In genomic region chr20:44990425-44990824, GRCh38 we compare ENCODE assay signal across 8 cellular contexts. TPM values are rescaled to one million over a fixed set of nuclear protein-coding genes. Genes with fewer than 3 reads are reported as not detected.
DNase-seq lines count a peak whose midpoint lies in the region; ATAC-seq and TF ChIP-seq lines count a peak whose summit lies in the region.

No MANE protein-coding gene starts in this region.

- H3K9me3 Mint-ChIP-seq in activated T-helper 1 cell treated with anti-CD3 and anti-CD28 coated beads, Interleukin-12 subunit alpha, Interleukin-12 subunit beta, Interleukin-2, Interleukin-4 antibody, amounts not matched to agents 30 ng/mL and 10 ng/mL and 1 ng/mL, durations not matched to agents 14 hours and 24 hours and 36 hours: no peaks in the 10 kb centered on the region

- H3K27ac ChIP-seq in right lobe of liver (peak overlapping the region in 2 of 3 donors; percentile 2 to 4), thymus (ENCODE audit: low read depth) (peak overlapping the region; percentile 8)

- peaks cover 71% of the 10 kb centered on the region for H3K4me1 Mint-ChIP-seq in activated T-helper 1 cell treated with anti-CD3 and anti-CD28 coated beads, Interleukin-12 subunit alpha, Interleukin-12 subunit beta, Interleukin-2, Interleukin-4 antibody, amounts not matched to agents 30 ng/mL and 10 ng/mL and 1 ng/mL, durations not matched to agents 14 hours and 24 hours and 36 hours (ENCODE audit: low read depth)

- H3K36me3 Mint-ChIP-seq in activated T-helper 1 cell treated with anti-CD3 and anti-CD28 coated beads, Interleukin-12 subunit alpha, Interleukin-12 subunit beta, Interleukin-2, Interleukin-4 antibody, amounts not matched to agents 30 ng/mL and 10 ng/mL and 1 ng/mL, durations not matched to agents 14 hours and 24 hours and 36 hours (ENCODE audit: low read depth): peaks cover 50% of the 10 kb centered on the region

- H3K4me1 ChIP-seq in right lobe of liver: peaks cover 0 to 9% (median 0%) of the 10 kb centered on the region in 4 donors
- H3K4me1 ChIP-seq in thymus (ENCODE audit: control insufficient read depth, insufficient read depth, low read length): no peaks in the 10 kb centered on the region

- H3K36me3 ChIP-seq in right lobe of liver: peaks cover 0 to 5% (median 0%) of the 10 kb centered on the region in 4 donors
- peaks cover 19% of the 10 kb centered on the region for H3K36me3 ChIP-seq in thymus (ENCODE audit: control insufficient read depth, insufficient read depth)

- 58% methylated on average over 3 of the region's 3 CpGs for WGBS in right lobe of liver (ENCODE audit: insufficient coverage, low coverage, low lambda C conversion rate, missing lambda C conversion rate)
- WGBS in thymus: 68% methylated on average over 3 of the region's 3 CpGs

- H3K27me3 Mint-ChIP-seq in activated T-helper 1 cell treated with anti-CD3 and anti-CD28 coated beads, Interleukin-12 subunit alpha, Interleukin-12 subunit beta, Interleukin-2, Interleukin-4 antibody, amounts not matched to agents 30 ng/mL and 10 ng/mL and 1 ng/mL, durations not matched to agents 14 hours and 24 hours and 36 hours (ENCODE audit: insufficient read depth): no peaks in the 10 kb centered on the region

- intact Hi-C loops in activated T-helper 1 cell treated with anti-CD3 and anti-CD28 coated beads, Interleukin-12 subunit alpha, Interleukin-12 subunit beta, Interleukin-2, Interleukin-4 antibody, amounts not matched to agents 30 ng/mL and 10 ng/mL and 1 ng/mL, durations not matched to agents 14 hours and 24 hours and 36 hours (cut with micrococcal nuclease): loop anchor here (1.0 kb wide), 3 partner anchors 11 to 105 kb away; partner anchors contain the start of gene YWHAB
- intact Hi-C loops in right lobe of liver (cut with DNase I): no loop called here

- peak overlapping the region; percentile 94 for H3K27ac Mint-ChIP-seq in activated T-helper 1 cell treated with anti-CD3 and anti-CD28 coated beads, Interleukin-12 subunit alpha, Interleukin-12 subunit beta, Interleukin-2, Interleukin-4 antibody, amounts not matched to agents 30 ng/mL and 10 ng/mL and 1 ng/mL, durations not matched to agents 14 hours and 24 hours and 36 hours

- no peaks in the 10 kb centered on the region for H3K27me3 ChIP-seq in right lobe of liver
- no peaks in the 10 kb centered on the region for H3K27me3 ChIP-seq in thymus (ENCODE audit: control insufficient read depth, insufficient read depth)

- H3K4me3 ChIP-seq in right lobe of liver (no peak overlapping the region), thymus (ENCODE audit: low read length) (no peak overlapping the region)

- TF ChIP-seq CTCF in right lobe of liver (IDR thresholded peaks at IDR 0.05): no peak

- peak; percentile 75 to 87 for ATAC-seq in activated CD4-positive, CD25-positive, alpha-beta regulatory T cell treated with anti-CD3 and anti-CD28 coated beads, Interleukin-2, amount 50 U/mL, for 24 hours
- ATAC-seq in right lobe of liver: peak; percentile 21 to 50 (median 46)
- ATAC-seq in HG03432 (IDR thresholded peaks at IDR 0.05; ENCODE audit: unreplicated experiment): no peak

- peak overlapping the region; percentile 82 for H3K4me3 Mint-ChIP-seq in activated T-helper 1 cell treated with anti-CD3 and anti-CD28 coated beads, Interleukin-12 subunit alpha, Interleukin-12 subunit beta, Interleukin-2, Interleukin-4 antibody, amounts not matched to agents 30 ng/mL and 10 ng/mL and 1 ng/mL, durations not matched to agents 14 hours and 24 hours and 36 hours

- DNase-seq in activated CD4-positive, CD25-positive, alpha-beta regulatory T cell treated with anti-CD3 and anti-CD28 coated beads, Interleukin-2, amount 50 U/mL, for 72 hours: no peak
- no peak for DNase-seq in activated T-helper 1 cell treated with anti-CD3 and anti-CD28 coated beads, Interleukin-12 subunit alpha, Interleukin-12 subunit beta, Interleukin-2, Interleukin-4 antibody, amounts not matched to agents 30 ng/mL and 10 ng/mL and 1 ng/mL, durations not matched to agents 14 hours and 24 hours and 36 hours (ENCODE audit: low spot score)
- DNase-seq in right lobe of liver: no peak
- no peak for DNase-seq in NCI-H146 (lab: John Stamatoyannopoulos, UW)
- DNase-seq in NCI-H2171 treated with DMSO at 0.1 percent for 48 hours (lab: John Stamatoyannopoulos, UW): no peak

- TF ChIP-seq POLR2A in right lobe of liver (IDR thresholded peaks at IDR 0.05): no peak

- H3K9me3 ChIP-seq in right lobe of liver: no peaks in the 10 kb centered on the region
- no peaks in the 10 kb centered on the region for H3K9me3 ChIP-seq in thymus (ENCODE audit: control insufficient read depth)

RNA-seq across cellular contexts. Expression of gene STK4, which starts 24.1 kb away (rescaled TPM):
- 149 and 155 TPM in 2 replicates for total RNA-seq in activated T-helper 1 cell treated with anti-CD3 and anti-CD28 coated beads, Interleukin-12 subunit alpha, Interleukin-12 subunit beta, Interleukin-2, Interleukin-4 antibody, amounts not matched to agents 30 ng/mL and 10 ng/mL and 1 ng/mL, durations not matched to agents 14 hours and 24 hours and 36 hours
- total RNA-seq in right lobe of liver: 10 to 100 TPM in 5 of 6 experiments, 1 to 10 TPM in 1; 9.7 to 17.5 (median 13.4) TPM
- polyA plus RNA-seq in thymus: 35.0 TPM

RNA-seq across cellular contexts. Expression of gene TOMM34, which starts 30.2 kb away (rescaled TPM):
- total RNA-seq in activated T-helper 1 cell treated with anti-CD3 and anti-CD28 coated beads, Interleukin-12 subunit alpha, Interleukin-12 subunit beta, Interleukin-2, Interleukin-4 antibody, amounts not matched to agents 30 ng/mL and 10 ng/mL and 1 ng/mL, durations not matched to agents 14 hours and 24 hours and 36 hours: 53.0 and 55.4 TPM in 2 replicates
- total RNA-seq in right lobe of liver: 10 to 100 TPM in 3 of 6 experiments, 1 to 10 TPM in 3; 6.7 to 17.7 (median 10.0) TPM
- polyA plus RNA-seq in thymus: 20.0 TPM
